28 cellular contexts compared by ENCODE assay signal in the genomic region with DNA sequence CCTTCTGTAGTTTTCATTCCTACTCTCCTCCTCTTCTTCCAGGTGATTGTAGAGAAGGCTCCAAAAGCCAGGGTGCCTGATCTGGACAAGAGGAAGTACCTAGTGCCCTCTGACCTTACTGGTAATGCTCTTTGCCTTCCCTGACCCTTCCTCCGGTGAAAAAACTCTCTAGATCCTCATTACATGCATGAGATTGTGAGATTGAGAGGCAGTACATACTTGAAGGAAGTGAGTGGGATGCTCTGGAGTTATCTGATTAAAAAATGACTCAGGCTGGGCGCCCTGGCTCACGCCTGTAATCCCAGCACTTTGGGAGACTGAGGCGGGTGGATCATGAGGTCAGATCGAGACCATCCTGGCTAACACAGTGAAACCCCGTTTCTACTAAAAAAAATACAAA. TPM values are rescaled to one million over a fixed set of nuclear protein-coding genes. Genes with fewer than 3 reads are reported as not detected.
DNase-seq lines count a peak whose midpoint lies in the region; ATAC-seq and TF ChIP-seq lines count a peak whose summit lies in the region.
"Had no signal": no experiment of that assay in that cellular context is flagged by ENCODE, and none has a peak within 500 bp of the region (broad histone marks: within the 10 kb centered on the region; RNA-seq: fewer than 3 reads in every experiment).

No MANE protein-coding gene starts in this region.

- H3K36me3 ChIP-seq in right atrium auricular region = peaks cover 62% of the 10 kb centered on the region
- H3K36me3 ChIP-seq in gastrocnemius medialis = peaks cover 10 to 71% of the 10 kb centered on the region in 2 donors
- peaks cover 3% of the 10 kb centered on the region for H3K36me3 ChIP-seq in CD8-positive, alpha-beta memory T cell (ENCODE audit: insufficient read depth, low read length)

- TF ChIP-seq CTCF in right atrium auricular region (IDR thresholded peaks at IDR 0.05) = no peak
- no peak for TF ChIP-seq CTCF in gastrocnemius medialis (IDR thresholded peaks at IDR 0.05 in 4 of 5, conservative IDR thresholded peaks at IDR 0.05 in 1 of 5)
- TF ChIP-seq CTCF in GM13976 (IDR thresholded peaks at IDR 0.05; ENCODE audit: borderline replicate concordance, control extremely low read depth, extremely low read depth, insufficient read depth, missing control alignments) = no peak

- in situ Hi-C loops in gastrocnemius medialis (cut with MboI; ENCODE audit: low sequenced_read_pairs in 4 of 4) (loop anchor here in 3 of 4 donors (5.0 to 25.0 kb wide), 3 partner anchors 489 to 1569 kb away; a partner anchor contains a TSS), GM13976 (cut with MboI; ENCODE audit: low sequenced_read_pairs, unreplicated experiment) (no loop called here)

- peaks cover 67% of the 10 kb centered on the region for H3K36me3 Mint-ChIP-seq in dendritic cell treated with granulocyte-macrophage colony-stimulating factor and Interleukin-4, amounts not matched to agents 40 ng/mL and 50 ng/mL, for 4 days (ENCODE audit: low read depth)
- H3K36me3 Mint-ChIP-seq in CD8-positive, alpha-beta memory T cell = peaks cover 14 to 77% (median 23%) of the 10 kb centered on the region in 3 donors
- H3K36me3 Mint-ChIP-seq: IgD-negative memory B cell had no signal

- CTCF ChIA-PET in CD8-positive, alpha-beta memory T cell (lab: Charles Lee) = interaction anchor here (0.8 to 1.7 kb wide), 2 partner anchors 10 to 28 kb away, joined by 3 to 4 read pairs; no protein-coding TSS in a partner anchor

- H3K4me3 Mint-ChIP-seq in dendritic cell treated with granulocyte-macrophage colony-stimulating factor and Interleukin-4, amounts not matched to agents 40 ng/mL and 50 ng/mL, for 4 days = no peak overlapping the region
- H3K4me3 Mint-ChIP-seq in CD8-positive, alpha-beta memory T cell = peak overlapping the region in 1 of 7 donors; percentile 15
- H3K4me3 Mint-ChIP-seq: CD8-positive, alpha-beta T cell; IgD-negative memory B cell had no signal

- H3K4me1 ChIP-seq in right atrium auricular region (peaks cover 0 to 53% of the 10 kb centered on the region in 2 donors), gastrocnemius medialis (peaks cover 43 to 60% of the 10 kb centered on the region in 2 donors)
- H3K4me1 ChIP-seq in CD8-positive, alpha-beta memory T cell (ENCODE audit: insufficient read depth, low read length) = peaks cover 20% of the 10 kb centered on the region

- H3K4me1 Mint-ChIP-seq in dendritic cell treated with granulocyte-macrophage colony-stimulating factor and Interleukin-4, amounts not matched to agents 40 ng/mL and 50 ng/mL, for 4 days (ENCODE audit: low read depth) = peaks cover 29% of the 10 kb centered on the region
- peaks cover 26 to 45% (median 31%) of the 10 kb centered on the region in 3 donors for H3K4me1 Mint-ChIP-seq in CD8-positive, alpha-beta memory T cell

- no peak for TF ChIP-seq POLR2A in gastrocnemius medialis (IDR thresholded peaks at IDR 0.05)

- ATAC-seq in Right ventricle myocardium superior (ENCODE audit: poor library complexity) (no peak), gastrocnemius medialis (no peak)
- ATAC-seq: A549; CD8-positive, alpha-beta T cell; Right ventricle myocardium inferior had no signal

- DNase-seq in right atrium auricular region (ENCODE audit: low spot score) (no peak), Right ventricle myocardium superior (no peak), gastrocnemius medialis (no peak), DMS 273 treated with DMSO at 0.1 percent for 48 hours (lab: John Stamatoyannopoulos, UW) (no peak), GM13976 (ENCODE audit: low spot score) (no peak)
- DNase-seq in CD8-positive, alpha-beta memory T cell = no peak
- DNase-seq: AML-193; C1 segment of cervical spinal cord; CD8-positive, alpha-beta T cell; DMS79 treated with DMSO at 0.1 percent for 48 hours; GF-D8; GOT3; MV-4-11; NCI-H1105; NCI-H1436 treated with DMSO at 0.1 percent for 48 hours; NCI-H187 treated with DMSO at 0.1 percent for 48 hours; NCI-H446; NCI-H524 treated with DMSO at 0.1 percent for 48 hours; NCI-H82; NK-92 treated with Interleukin-12 subunit alpha and Interleukin-12 subunit beta, amount 100 ng/mL, for 24 hours; PC-9 had no signal

- peak overlapping the region; percentile 61 for H3K27ac Mint-ChIP-seq in dendritic cell treated with granulocyte-macrophage colony-stimulating factor and Interleukin-4, amounts not matched to agents 40 ng/mL and 50 ng/mL, for 4 days
- H3K27ac Mint-ChIP-seq in CD8-positive, alpha-beta memory T cell = peak overlapping the region in 1 of 8 donors; percentile 6
- H3K27ac Mint-ChIP-seq: CD8-positive, alpha-beta T cell had no signal

- no peak overlapping the region for H3K4me3 ChIP-seq in right atrium auricular region
- peak overlapping the region in 1 of 4 donors; percentile 90 for H3K4me3 ChIP-seq in gastrocnemius medialis
- H3K4me3 ChIP-seq in CD8-positive, alpha-beta memory T cell (ENCODE audit: low read length) = no peak overlapping the region
- H3K4me3 ChIP-seq: A549, HAP-1, PC-9, SJSA1 had no signal

- intact Hi-C loops in Right ventricle myocardium superior (cut with DNase I) = loop anchor here (10.0 kb wide), 2 partner anchors 147 to 507 kb away; a partner anchor contains a TSS
- intact Hi-C loops in dendritic cell treated with granulocyte-macrophage colony-stimulating factor and Interleukin-4, amounts not matched to agents 40 ng/mL and 50 ng/mL, for 4 days (cut with micrococcal nuclease) = no loop called here
- intact Hi-C loops in gastrocnemius medialis (cut with DNase I; ENCODE audit: low total_unique reads) = no loop called here

- H3K9me3 ChIP-seq in right atrium auricular region = no peaks in the 10 kb centered on the region
- H3K9me3 ChIP-seq in gastrocnemius medialis = no peaks in the 10 kb centered on the region
- H3K9me3 ChIP-seq in CD8-positive, alpha-beta memory T cell (ENCODE audit: low read length) = no peaks in the 10 kb centered on the region
- H3K9me3 ChIP-seq: A549, HAP-1, SJSA1 had no signal

- POLR2A ChIA-PET in CD8-positive, alpha-beta memory T cell (lab: Charles Lee) = no interaction called here

- no peaks in the 10 kb centered on the region for H3K27me3 ChIP-seq in right atrium auricular region
- H3K27me3 ChIP-seq in gastrocnemius medialis = no peaks in the 10 kb centered on the region
- no peaks in the 10 kb centered on the region for H3K27me3 ChIP-seq in CD8-positive, alpha-beta memory T cell (ENCODE audit: insufficient read depth, low read length, poor library complexity, severe bottlenecking)
- H3K27me3 ChIP-seq: SJSA1 had no signal

- H3K27me3 Mint-ChIP-seq in dendritic cell treated with granulocyte-macrophage colony-stimulating factor and Interleukin-4, amounts not matched to agents 40 ng/mL and 50 ng/mL, for 4 days = no peaks in the 10 kb centered on the region
- H3K27me3 Mint-ChIP-seq in CD8-positive, alpha-beta memory T cell = peaks cover 0 to 5% of the 10 kb centered on the region in 2 donors

- H3K27ac ChIP-seq in right atrium auricular region (peak overlapping the region; percentile 83 to 100), gastrocnemius medialis (peak overlapping the region; percentile 98 to 100 (median 98))
- no peak overlapping the region for H3K27ac ChIP-seq in CD8-positive, alpha-beta memory T cell (ENCODE audit: low read depth, low read length)
- H3K27ac ChIP-seq: A549, PC-9, SJSA1 had no signal

- no peaks in the 10 kb centered on the region for H3K9me3 Mint-ChIP-seq in dendritic cell treated with granulocyte-macrophage colony-stimulating factor and Interleukin-4, amounts not matched to agents 40 ng/mL and 50 ng/mL, for 4 days
- H3K9me3 Mint-ChIP-seq in CD8-positive, alpha-beta memory T cell = no peaks in the 10 kb centered on the region
- H3K9me3 Mint-ChIP-seq: CD8-positive, alpha-beta T cell; IgD-negative memory B cell had no signal

RNA-seq across cellular contexts. Expression of a gene that starts 5.3 kb away (rescaled TPM):
- 100 to 1,000 TPM; 180 to 335 TPM for total RNA-seq in right atrium auricular region
- total RNA-seq in Right ventricle myocardium superior = 278 TPM
- total RNA-seq in gastrocnemius medialis = 100 to 1,000 TPM; 144 to 605 (median 175) TPM
- total RNA-seq in CD8-positive, alpha-beta memory T cell = 10 to 100 TPM; 25.0 to 26.6 TPM
- polyA plus RNA-seq in CD8-positive, alpha-beta memory T cell = 40.5 TPM

RNA-seq across cellular contexts. Expression of a gene that starts 39.2 kb away (rescaled TPM):
- total RNA-seq in right atrium auricular region (under 1 TPM in 1 of 2 donors, not detected in 1; 0.51 TPM), Right ventricle myocardium superior (not detected), gastrocnemius medialis (not detected)
- total RNA-seq in CD8-positive, alpha-beta memory T cell = not detected
- not detected for polyA plus RNA-seq in CD8-positive, alpha-beta memory T cell
- total RNA-seq: CD8-positive, alpha-beta T cell; Right ventricle myocardium inferior; RPMI7951 had no signal
- polyA plus RNA-seq: IgD-negative memory B cell had no signal

RNA-seq across cellular contexts. Expression of a gene that starts 46.1 kb away (rescaled TPM):
- total RNA-seq in right atrium auricular region (1 to 10 TPM; 1.6 to 2.5 TPM), Right ventricle myocardium superior (0.35 TPM), gastrocnemius medialis (under 1 TPM in 1 of 4 donors, not detected in 3; 0.42 TPM)
- under 1 TPM; 0.11 to 0.42 TPM for total RNA-seq in CD8-positive, alpha-beta memory T cell
- not detected for polyA plus RNA-seq in CD8-positive, alpha-beta memory T cell
- total RNA-seq: CD8-positive, alpha-beta T cell; RPMI7951 had no signal
- polyA plus RNA-seq: IgD-negative memory B cell had no signal

Comparison
In these comparisons a context has a peak if more than half of its experiments do, and no peak if none do; other contexts are left out.
1. RNA of a gene that starts 5.3 kb away (total RNA-seq): 180 to 335 TPM in right atrium auricular region, 278 TPM in Right ventricle myocardium superior (single experiment) and 144 to 605 TPM in gastrocnemius medialis; 25.0 to 26.6 TPM in CD8-positive, alpha-beta memory T cell; every median in the first group is over 4 times any median in the second.